7 cellular contexts compared by ENCODE assay signal in the genomic region with DNA sequence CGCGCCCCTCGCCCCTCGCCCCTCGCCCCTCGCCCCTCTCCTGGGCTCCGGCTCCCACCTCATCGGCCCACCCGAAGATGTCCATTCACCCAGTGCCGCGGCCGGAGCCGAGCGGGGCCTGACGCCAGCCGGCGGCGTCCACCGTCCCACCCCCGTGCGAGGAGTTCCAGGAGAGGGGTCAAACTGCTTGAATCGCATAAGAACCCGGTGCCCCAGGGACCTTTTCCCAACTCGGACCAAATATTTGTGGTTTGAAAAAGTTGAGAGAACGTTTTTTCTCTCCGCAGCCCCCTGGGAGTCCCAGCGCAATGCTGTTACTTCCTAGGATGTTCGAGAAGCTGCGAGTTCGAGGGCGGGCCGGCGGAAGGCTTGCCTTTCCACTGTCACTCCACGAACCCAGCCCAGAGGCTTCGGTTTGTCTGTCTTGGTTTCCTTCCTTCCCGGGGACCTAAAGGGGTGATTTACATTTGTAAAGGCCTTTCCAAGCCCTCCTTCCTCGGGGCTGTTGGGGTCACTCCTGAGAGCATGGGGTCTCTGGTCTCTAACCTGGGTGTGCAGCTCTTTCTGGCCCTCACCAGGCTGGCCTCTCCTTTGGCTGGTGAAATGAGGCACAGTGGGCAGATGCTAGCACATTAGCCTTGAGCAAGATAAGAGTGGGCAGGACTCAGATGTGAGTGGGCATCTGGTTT. TPM values are rescaled to one million over a fixed set of nuclear protein-coding genes. Genes with fewer than 3 reads are reported as not detected.
DNase-seq lines count a peak whose midpoint lies in the region; ATAC-seq and TF ChIP-seq lines count a peak whose summit lies in the region.

No MANE protein-coding gene starts in this region.

- intact Hi-C loops in dendritic cell treated with granulocyte-macrophage colony-stimulating factor and Interleukin-4, amounts not matched to agents 40 ng/mL and 50 ng/mL, for 4 days (cut with micrococcal nuclease), result no loop called here

- no peaks in the 10 kb centered on the region for H3K9me3 Mint-ChIP-seq in dendritic cell treated with granulocyte-macrophage colony-stimulating factor and Interleukin-4, amounts not matched to agents 40 ng/mL and 50 ng/mL, for 4 days
- H3K9me3 Mint-ChIP-seq in memory B cell, result no peaks in the 10 kb centered on the region

- H3K4me3 ChIP-seq in thoracic aorta, result peak overlapping the region; percentile 75

- H3K36me3 ChIP-seq in thoracic aorta, result no peaks in the 10 kb centered on the region

- in situ Hi-C loops in GM13976 (cut with MboI; ENCODE audit: low sequenced_read_pairs, unreplicated experiment), result no loop called here

- H3K27ac Mint-ChIP-seq in T-helper 17 cell, result peak overlapping the region; percentile 89
- peak overlapping the region; percentile 52 for H3K27ac Mint-ChIP-seq in dendritic cell treated with granulocyte-macrophage colony-stimulating factor and Interleukin-4, amounts not matched to agents 40 ng/mL and 50 ng/mL, for 4 days
- peak overlapping the region; percentile 95 for H3K27ac Mint-ChIP-seq in memory B cell

- H3K27ac ChIP-seq in thoracic aorta, result peak overlapping the region in 1 of 2 donors; percentile 41

- no peak for TF ChIP-seq CTCF in thoracic aorta (IDR thresholded peaks at IDR 0.05)
- no peak for TF ChIP-seq CTCF in GM13976 (IDR thresholded peaks at IDR 0.05; ENCODE audit: borderline replicate concordance, control extremely low read depth, extremely low read depth, insufficient read depth, missing control alignments)

- H3K4me1 ChIP-seq in thoracic aorta (ENCODE audit: control insufficient read depth in 1 of 2, low read depth in 2 of 2), result peaks cover 4 to 25% of the 10 kb centered on the region in 2 donors

- ATAC-seq in T-helper 17 cell (no peak), memory B cell (ENCODE audit: low read depth) (no peak), thoracic aorta (ENCODE audit: insufficient number of reproducible peaks, low FRiP score, low read depth) (no peak)

- no peaks in the 10 kb centered on the region for H3K36me3 Mint-ChIP-seq in T-helper 17 cell (ENCODE audit: low read depth)
- no peaks in the 10 kb centered on the region for H3K36me3 Mint-ChIP-seq in dendritic cell treated with granulocyte-macrophage colony-stimulating factor and Interleukin-4, amounts not matched to agents 40 ng/mL and 50 ng/mL, for 4 days (ENCODE audit: low read depth)
- H3K36me3 Mint-ChIP-seq in memory B cell, result no peaks in the 10 kb centered on the region

- H3K27me3 ChIP-seq in thoracic aorta (replicated peaks; ENCODE audit: insufficient read depth), result no peaks in the 10 kb centered on the region

- H3K9me3 ChIP-seq in T-helper 17 cell (ENCODE audit: control insufficient read depth, low read length, poor library complexity, severe bottlenecking) (no peaks in the 10 kb centered on the region), thoracic aorta (no peaks in the 10 kb centered on the region)

- peak overlapping the region; percentile 93 for H3K4me3 Mint-ChIP-seq in T-helper 17 cell
- H3K4me3 Mint-ChIP-seq in dendritic cell treated with granulocyte-macrophage colony-stimulating factor and Interleukin-4, amounts not matched to agents 40 ng/mL and 50 ng/mL, for 4 days, result peak overlapping the region; percentile 52
- peak overlapping the region; percentile 92 for H3K4me3 Mint-ChIP-seq in memory B cell

- DNase-seq in T-helper 17 cell (no peak), memory B cell (ENCODE audit: low spot score in 2 of 2) (no peak), thoracic aorta (ENCODE audit: low spot score) (no peak), SIG-M5 treated with dmso at 0.1 percent for 504 hours (lab: John Stamatoyannopoulos, UW; ENCODE audit: unreplicated experiment) (no peak), GM19240 (ENCODE audit: insufficient read length, low spot score) (no peak), GM13976 (ENCODE audit: low spot score) (no peak)

- no peaks in the 10 kb centered on the region for H3K27me3 Mint-ChIP-seq in T-helper 17 cell
- peaks cover 30% of the 10 kb centered on the region for H3K27me3 Mint-ChIP-seq in dendritic cell treated with granulocyte-macrophage colony-stimulating factor and Interleukin-4, amounts not matched to agents 40 ng/mL and 50 ng/mL, for 4 days
- H3K27me3 Mint-ChIP-seq in memory B cell, result no peaks in the 10 kb centered on the region

- H3K4me1 Mint-ChIP-seq in T-helper 17 cell, result peaks cover 71% of the 10 kb centered on the region
- peaks cover 61% of the 10 kb centered on the region for H3K4me1 Mint-ChIP-seq in dendritic cell treated with granulocyte-macrophage colony-stimulating factor and Interleukin-4, amounts not matched to agents 40 ng/mL and 50 ng/mL, for 4 days (ENCODE audit: low read depth)
- peaks cover 51% of the 10 kb centered on the region for H3K4me1 Mint-ChIP-seq in memory B cell

RNA-seq across cellular contexts. Expression of a gene that starts 38.0 kb away (rescaled TPM):
- total RNA-seq in T-helper 17 cell (100 to 1,000 TPM; 670 to 745 TPM), thoracic aorta (100 to 1,000 TPM in 1 of 2 donors, 10 to 100 TPM in 1; 33.6 to 116 TPM)

Comparison
In these comparisons a context has a peak if more than half of its experiments do, and no peak if none do; other contexts are left out.
1. RNA of a gene that starts 38.0 kb away (total RNA-seq): 670 to 745 TPM in T-helper 17 cell; 33.6 to 116 TPM in thoracic aorta; every median in the first group is over 4 times any median in the second.
2. Peak in every context shown above with its lines, with median percentiles within 50 percentile points of each other: H3K27ac Mint-ChIP-seq and H3K4me3 Mint-ChIP-seq.